1 cellular context compared by ENCODE assay signal in the genomic region with DNA sequence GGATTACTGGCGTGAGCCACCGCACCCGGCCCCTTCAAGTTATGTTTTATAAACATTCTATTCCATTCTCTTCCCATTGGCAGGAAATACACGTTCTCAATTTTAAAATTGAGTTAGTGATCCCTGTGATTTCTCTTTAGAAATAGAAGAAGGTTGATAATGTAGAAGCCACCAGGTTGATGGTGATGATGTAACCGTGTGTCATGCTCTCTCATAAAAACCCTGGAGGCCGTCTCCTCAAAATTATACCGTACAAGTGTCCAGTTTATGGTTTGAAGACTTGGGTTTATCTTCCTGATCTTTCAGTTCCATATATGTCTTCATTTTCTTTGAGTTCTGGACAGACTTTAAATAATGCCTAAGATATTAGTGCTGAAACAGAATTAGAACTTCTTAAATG.
TF ChIP-seq lines count a peak whose summit lies in the region.

No MANE protein-coding gene starts in this region.

TF ChIP-seq in K562, 482 proteins besides CTCF, POLR2A, EP300 and RAD21 (continued from another document):
- TF ChIP-seq ATF3 (IDR thresholded peaks at IDR 0.05) (peak; percentile 61), ATF3 (CRISPR knock-in tag; conservative IDR thresholded peaks at IDR 0.05) (no peak)
